In genomic region chr1:232111616-232112015, GRCh38 we compare ENCODE assay signal across 12 cellular contexts.
"Had no signal": no experiment of that assay in that cellular context is flagged by ENCODE, and none has a peak within 500 bp of the region (broad histone marks: within the 10 kb centered on the region; RNA-seq: fewer than 3 reads in every experiment).

No MANE protein-coding gene starts in this region.

- H3K4me3 ChIP-seq: cardiac muscle cell, colonic mucosa, esophagus squamous epithelium, gastrocnemius medialis had no signal

- H3K27ac Mint-ChIP-seq: activated CD8-positive, alpha-beta T cell treated with anti-CD3 and anti-CD28 coated beads, Interleukin-2, amount 10 ng/mL, durations not matched to agents 7 days and 5 days; activated naive CD4-positive, alpha-beta T cell treated with anti-CD3 and anti-CD28 coated beads, Interleukin-2, amount 10 ng/mL, durations not matched to agents 7 days and 5 days; activated T-helper 17 cell treated with anti-CD3 and anti-CD28 coated beads, Interleukin-2, amount 50 U/mL, for 72 hours had no signal

- ATAC-seq: activated CD8-positive, alpha-beta T cell treated with anti-CD3 and anti-CD28 coated beads, Interleukin-2, amount 10 ng/mL, durations not matched to agents 7 days and 5 days; activated T-helper 17 cell treated with anti-CD3 and anti-CD28 coated beads, Interleukin-2, amount 50 U/mL, for 72 hours; gastrocnemius medialis had no signal

- H3K4me3 Mint-ChIP-seq: activated CD8-positive, alpha-beta T cell treated with anti-CD3 and anti-CD28 coated beads, Interleukin-2, amount 10 ng/mL, durations not matched to agents 7 days and 5 days; activated naive CD4-positive, alpha-beta T cell treated with anti-CD3 and anti-CD28 coated beads, Interleukin-2, amount 10 ng/mL, durations not matched to agents 7 days and 5 days; activated T-helper 17 cell treated with anti-CD3 and anti-CD28 coated beads, Interleukin-2, amount 50 U/mL, for 72 hours had no signal

- DNase-seq: activated CD4-positive, alpha-beta T cell treated with anti-CD3 and anti-CD28 coated beads for 4 hours; activated CD8-positive, alpha-beta T cell treated with anti-CD3 and anti-CD28 coated beads, Interleukin-2, amount 10 ng/mL, durations not matched to agents 7 days and 5 days; activated naive CD4-positive, alpha-beta T cell treated with anti-CD3 and anti-CD28 coated beads, Interleukin-2, amount 10 ng/mL, durations not matched to agents 7 days and 5 days; colonic mucosa; esophagus squamous epithelium; gastrocnemius medialis; kidney glomerular epithelial cell; retina; T1000 had no signal

- H3K36me3 Mint-ChIP-seq: activated naive CD4-positive, alpha-beta T cell treated with anti-CD3 and anti-CD28 coated beads, Interleukin-2, amount 10 ng/mL, durations not matched to agents 7 days and 5 days had no signal

- H3K27ac ChIP-seq: cardiac muscle cell, colonic mucosa, esophagus squamous epithelium, gastrocnemius medialis, VCaP had no signal

- H3K4me1 ChIP-seq: colonic mucosa, esophagus squamous epithelium, gastrocnemius medialis had no signal

- H3K4me1 Mint-ChIP-seq: activated naive CD4-positive, alpha-beta T cell treated with anti-CD3 and anti-CD28 coated beads, Interleukin-2, amount 10 ng/mL, durations not matched to agents 7 days and 5 days; activated T-helper 17 cell treated with anti-CD3 and anti-CD28 coated beads, Interleukin-2, amount 50 U/mL, for 72 hours had no signal

- H3K9me3 ChIP-seq: colonic mucosa, esophagus squamous epithelium, gastrocnemius medialis had no signal

- H3K36me3 ChIP-seq: cardiac muscle cell, colonic mucosa, esophagus squamous epithelium, gastrocnemius medialis had no signal

- H3K27me3 ChIP-seq: cardiac muscle cell, colonic mucosa, esophagus squamous epithelium, gastrocnemius medialis had no signal

- H3K9me3 Mint-ChIP-seq: activated naive CD4-positive, alpha-beta T cell treated with anti-CD3 and anti-CD28 coated beads, Interleukin-2, amount 10 ng/mL, durations not matched to agents 7 days and 5 days; activated T-helper 17 cell treated with anti-CD3 and anti-CD28 coated beads, Interleukin-2, amount 50 U/mL, for 72 hours had no signal
